ENCODE assay signal across 26 cellular contexts in genomic region chr10:44723082-44723481, GRCh38.
DNase-seq lines count a peak whose midpoint lies in the region; ATAC-seq and TF ChIP-seq lines count a peak whose summit lies in the region.
"Had no signal": no experiment of that assay in that cellular context is flagged by ENCODE, and none has a peak within 500 bp of the region (broad histone marks: within the 10 kb centered on the region; RNA-seq: fewer than 3 reads in every experiment).

No MANE protein-coding gene starts in this region.

- peak overlapping the region in 9 of 11 experiments; percentile 39 to 94 (median 89); a peak in 19 of 22 replicates for H3K27ac ChIP-seq in BLaER1 treated with 17β-estradiol and CSF1 and Interleukin-3, amounts not matched to agents 10 nM and 100 nM
- H3K27ac ChIP-seq in epithelial cell of prostate (peak overlapping the region; percentile 14), endodermal cell (ENCODE audit: low read depth, low read length) (no peak overlapping the region)
- H3K27ac ChIP-seq: A549, C4-2B, esophagus squamous epithelium, ovary, right lobe of liver had no signal

- H3K27me3 ChIP-seq in BLaER1 treated with 17β-estradiol and CSF1 and Interleukin-3, amounts not matched to agents 10 nM and 100 nM = no peaks in the 10 kb centered on the region
- no peaks in the 10 kb centered on the region for H3K27me3 ChIP-seq in endodermal cell (ENCODE audit: control insufficient read depth, insufficient read depth, low read length, poor library complexity, severe bottlenecking)
- H3K27me3 ChIP-seq: esophagus squamous epithelium, ovary, right lobe of liver had no signal

- DNase-seq in NOMO-1 (lab: John Stamatoyannopoulos, UW; ENCODE audit: unreplicated experiment in 2 of 2) (peak; percentile 3 to 58), epithelial cell of prostate (ENCODE audit: low read depth, low spot score) (no peak), T-helper 9 cell (no peak), endodermal cell (no peak)
- DNase-seq: activated CD4-positive, alpha-beta T cell treated with anti-CD3 and anti-CD28 coated beads for 4 hours; activated CD8-positive, alpha-beta memory T cell treated with anti-CD3 and anti-CD28 coated beads, Interleukin-2, amount 10 ng/mL, durations not matched to agents 7 days and 5 days; activated naive CD8-positive, alpha-beta T cell treated with anti-CD3 and anti-CD28 coated beads for 36 hours; effector memory CD4-positive, alpha-beta T cell; esophagus squamous epithelium; GDM1; NCI-H1092; NCI-H1930; NCI-H446 treated with DMSO at 0.1 percent for 48 hours; NK-92 treated with Interleukin-12 subunit alpha and Interleukin-12 subunit beta, amount 100 ng/mL, for 24 hours; ovary; right lobe of liver; substantia nigra had no signal

- H4K20me1 ChIP-seq in BLaER1 treated with 17β-estradiol and CSF1 and Interleukin-3, amounts not matched to agents 10 nM and 100 nM = no peaks in the 10 kb centered on the region

- WGBS in endodermal cell (ENCODE audit: insufficient coverage in 1 of 2, insufficient read length in 1 of 2), 2 experiments = 90 to 96% methylated on average over 2 to 3 of the region's 3 CpGs

- H3K9me3 Mint-ChIP-seq in endodermal cell = no peaks in the 10 kb centered on the region

- no peaks in the 10 kb centered on the region for H3K36me3 Mint-ChIP-seq in endodermal cell (ENCODE audit: low read depth)
- H3K36me3 Mint-ChIP-seq: activated CD8-positive, alpha-beta memory T cell treated with anti-CD3 and anti-CD28 coated beads, Interleukin-2, amount 10 ng/mL, durations not matched to agents 7 days and 5 days; activated naive CD8-positive, alpha-beta T cell treated with anti-CD3 and anti-CD28 coated beads for 36 hours; IgD-negative memory B cell had no signal

- H3K4me3 Mint-ChIP-seq in endodermal cell = no peak overlapping the region
- H3K4me3 Mint-ChIP-seq: activated CD8-positive, alpha-beta memory T cell treated with anti-CD3 and anti-CD28 coated beads, Interleukin-2, amount 10 ng/mL, durations not matched to agents 7 days and 5 days; activated naive CD8-positive, alpha-beta T cell treated with anti-CD3 and anti-CD28 coated beads for 36 hours; activated T-helper 17 cell treated with anti-CD3 and anti-CD28 coated beads, Interleukin-2, amount 50 U/mL, for 72 hours had no signal

- peak overlapping the region in 3 of 11 experiments; percentile 2 to 20 (median 7); a peak in 3 of 22 replicates for H3K9ac ChIP-seq in BLaER1 treated with 17β-estradiol and CSF1 and Interleukin-3, amounts not matched to agents 10 nM and 100 nM
- no peak overlapping the region for H3K9ac ChIP-seq in endodermal cell (ENCODE audit: extremely low read depth, low read length, poor library complexity, severe bottlenecking)

- H3K4me2 ChIP-seq in BLaER1 treated with 17β-estradiol and CSF1 and Interleukin-3, amounts not matched to agents 10 nM and 100 nM = peak overlapping the region; percentile 72 to 91 (median 82)
- H3K4me2 ChIP-seq: A549 had no signal

- H3K36me3 ChIP-seq in BLaER1 treated with 17β-estradiol and CSF1 and Interleukin-3, amounts not matched to agents 10 nM and 100 nM = no peaks in the 10 kb centered on the region
- H3K36me3 ChIP-seq in endodermal cell (ENCODE audit: control insufficient read depth, insufficient read depth, low read length) = no peaks in the 10 kb centered on the region
- H3K36me3 ChIP-seq: esophagus squamous epithelium, ovary, right lobe of liver had no signal

- H3K27me3 Mint-ChIP-seq in endodermal cell (ENCODE audit: insufficient read depth) = no peaks in the 10 kb centered on the region
- H3K27me3 Mint-ChIP-seq: activated CD8-positive, alpha-beta memory T cell treated with anti-CD3 and anti-CD28 coated beads, Interleukin-2, amount 10 ng/mL, durations not matched to agents 7 days and 5 days had no signal

- no peak for TF ChIP-seq CTCF in endodermal cell (conservative IDR thresholded peaks at IDR 0.05)

- H3K4me1 ChIP-seq in BLaER1 treated with 17β-estradiol and CSF1 and Interleukin-3, amounts not matched to agents 10 nM and 100 nM = peaks cover 46 to 58% (median 49%) of the 10 kb centered on the region in 10 experiments
- no peaks in the 10 kb centered on the region for H3K4me1 ChIP-seq in endodermal cell (ENCODE audit: control insufficient read depth, insufficient read depth, low read length)
- H3K4me1 ChIP-seq: A549, esophagus squamous epithelium, right lobe of liver had no signal

- no peak overlapping the region for H3K27ac Mint-ChIP-seq in endodermal cell
- H3K27ac Mint-ChIP-seq: activated CD8-positive, alpha-beta memory T cell treated with anti-CD3 and anti-CD28 coated beads, Interleukin-2, amount 10 ng/mL, durations not matched to agents 7 days and 5 days; activated naive CD8-positive, alpha-beta T cell treated with anti-CD3 and anti-CD28 coated beads for 36 hours; activated T-helper 17 cell treated with anti-CD3 and anti-CD28 coated beads, Interleukin-2, amount 50 U/mL, for 72 hours; IgD-negative memory B cell had no signal

- H3K4me3 ChIP-seq in BLaER1 treated with 17β-estradiol and CSF1 and Interleukin-3, amounts not matched to agents 10 nM and 100 nM = peak overlapping the region in 1 of 10 experiments; percentile 7; a peak in 2 of 20 replicates
- H3K4me3 ChIP-seq in endodermal cell (ENCODE audit: low read length) = no peak overlapping the region
- H3K4me3 ChIP-seq: A549, esophagus squamous epithelium, ovary, right lobe of liver had no signal

- peak; percentile 41 for ATAC-seq in HG02759 (IDR thresholded peaks at IDR 0.05; ENCODE audit: unreplicated experiment)
- ATAC-seq in GM21390 (IDR thresholded peaks at IDR 0.05; ENCODE audit: unreplicated experiment) = no peak
- ATAC-seq in GM19463 (IDR thresholded peaks at IDR 0.05; ENCODE audit: unreplicated experiment) = no peak
- ATAC-seq: A549; activated CD8-positive, alpha-beta memory T cell treated with anti-CD3 and anti-CD28 coated beads, Interleukin-2, amount 10 ng/mL, durations not matched to agents 7 days and 5 days; activated T-helper 17 cell treated with anti-CD3 and anti-CD28 coated beads, Interleukin-2, amount 50 U/mL, for 72 hours; HCT116; right lobe of liver had no signal

- no peaks in the 10 kb centered on the region for H3K4me1 Mint-ChIP-seq in endodermal cell
- H3K4me1 Mint-ChIP-seq: activated naive CD8-positive, alpha-beta T cell treated with anti-CD3 and anti-CD28 coated beads for 36 hours; activated T-helper 17 cell treated with anti-CD3 and anti-CD28 coated beads, Interleukin-2, amount 50 U/mL, for 72 hours had no signal

- H3K9me3 ChIP-seq in BLaER1 treated with 17β-estradiol and CSF1 and Interleukin-3, amounts not matched to agents 10 nM and 100 nM (replicated peaks in 1 of 11) = peaks cover 16 to 38% (median 24%) of the 10 kb centered on the region in 11 experiments; a peak in 19 of 22 replicates
- no peaks in the 10 kb centered on the region for H3K9me3 ChIP-seq in endodermal cell (ENCODE audit: control insufficient read depth, low read length)
- H3K9me3 ChIP-seq: A549, ovary, right lobe of liver had no signal

Comparison
In these comparisons a context has a peak if more than half of its experiments do, and no peak if none do; other contexts are left out.
1. DNase-seq: peak in NOMO-1 (2 of 2); none in epithelial cell of prostate (single experiment), T-helper 9 cell (single experiment) and endodermal cell (single experiment).